ENCODE assay signal across 15 cellular contexts in genomic region chr5:170311856-170312405, GRCh38. TPM values are rescaled to one million over a fixed set of nuclear protein-coding genes. Genes with fewer than 3 reads are reported as not detected.
DNase-seq lines count a peak whose midpoint lies in the region; ATAC-seq and TF ChIP-seq lines count a peak whose summit lies in the region.
"Had no signal": no experiment of that assay in that cellular context is flagged by ENCODE, and none has a peak within 500 bp of the region (broad histone marks: within the 10 kb centered on the region; RNA-seq: fewer than 3 reads in every experiment).

No MANE protein-coding gene starts in this region.

- H3K4me1 ChIP-seq in HEK293 (ENCODE audit: control insufficient read depth, insufficient read depth, low read length), result no peaks in the 10 kb centered on the region

- H3K27ac Mint-ChIP-seq in activated CD8-positive, alpha-beta memory T cell treated with anti-CD3 and anti-CD28 coated beads, Interleukin-2, amount 10 ng/mL, durations not matched to agents 7 days and 5 days, result peak overlapping the region; percentile 73
- peak overlapping the region; percentile 78 for H3K27ac Mint-ChIP-seq in activated naive CD8-positive, alpha-beta T cell treated with anti-CD3 and anti-CD28 coated beads, Interleukin-2, amount 10 ng/mL, durations not matched to agents 7 days and 5 days

- no peaks in the 10 kb centered on the region for H3K36me3 ChIP-seq in HEK293 (ENCODE audit: control insufficient read depth in 2 of 2, insufficient read depth in 1 of 2, low read length in 2 of 2)
- H3K36me3 ChIP-seq: gastrocnemius medialis, right atrium auricular region, upper lobe of right lung had no signal

- peaks cover 33% of the 10 kb centered on the region for H3K4me1 Mint-ChIP-seq in activated CD8-positive, alpha-beta memory T cell treated with anti-CD3 and anti-CD28 coated beads, Interleukin-2, amount 10 ng/mL, durations not matched to agents 7 days and 5 days
- peaks cover 38% of the 10 kb centered on the region for H3K4me1 Mint-ChIP-seq in activated naive CD8-positive, alpha-beta T cell treated with anti-CD3 and anti-CD28 coated beads, Interleukin-2, amount 10 ng/mL, durations not matched to agents 7 days and 5 days

- H3K4me3 Mint-ChIP-seq in activated CD8-positive, alpha-beta memory T cell treated with anti-CD3 and anti-CD28 coated beads, Interleukin-2, amount 10 ng/mL, durations not matched to agents 7 days and 5 days, result peak overlapping the region; percentile 32
- peak overlapping the region; percentile 51 for H3K4me3 Mint-ChIP-seq in activated naive CD8-positive, alpha-beta T cell treated with anti-CD3 and anti-CD28 coated beads, Interleukin-2, amount 10 ng/mL, durations not matched to agents 7 days and 5 days

- ATAC-seq in activated CD8-positive, alpha-beta memory T cell treated with anti-CD3 and anti-CD28 coated beads, Interleukin-2, amount 10 ng/mL, durations not matched to agents 7 days and 5 days, result no peak
- no peak for ATAC-seq in activated naive CD8-positive, alpha-beta T cell treated with anti-CD3 and anti-CD28 coated beads, Interleukin-2, amount 10 ng/mL, durations not matched to agents 7 days and 5 days (ENCODE audit: low read depth)
- ATAC-seq: gastrocnemius medialis had no signal

- no peaks in the 10 kb centered on the region for H3K27me3 Mint-ChIP-seq in activated CD8-positive, alpha-beta memory T cell treated with anti-CD3 and anti-CD28 coated beads, Interleukin-2, amount 10 ng/mL, durations not matched to agents 7 days and 5 days
- H3K27me3 Mint-ChIP-seq in activated naive CD8-positive, alpha-beta T cell treated with anti-CD3 and anti-CD28 coated beads, Interleukin-2, amount 10 ng/mL, durations not matched to agents 7 days and 5 days, result no peaks in the 10 kb centered on the region

- CTCF ChIA-PET in activated CD8-positive, alpha-beta memory T cell treated with anti-CD3 and anti-CD28 coated beads, Interleukin-2, amount 10 ng/mL, durations not matched to agents 7 days and 5 days (lab: Charles Lee), result interaction anchor here (2.3 to 5.8 kb wide), 2 partner anchors 14 to 26 kb away, joined by 14 to 27 read pairs; partner anchors contain the start of gene LCP2
- CTCF ChIA-PET in HEK293 (lab: Yijun Ruan, JAX), result no interaction called here

- no peak for DNase-seq in activated CD8-positive, alpha-beta memory T cell treated with anti-CD3 and anti-CD28 coated beads, Interleukin-2, amount 10 ng/mL, durations not matched to agents 7 days and 5 days
- no peak for DNase-seq in activated CD8-positive, alpha-beta memory T cell treated with anti-CD3 and anti-CD28 coated beads, Interleukin-2, amount 50 U/mL, for 4 hours
- no peak for DNase-seq in activated naive CD8-positive, alpha-beta T cell treated with anti-CD3 and anti-CD28 coated beads, Interleukin-2, amount 10 ng/mL, durations not matched to agents 7 days and 5 days
- DNase-seq in activated gamma-delta T cell treated with Interleukin-2 at 50 U/mL for 16 hours (no peak), NK-92 (lab: John Stamatoyannopoulos, UW; ENCODE audit: unreplicated experiment) (no peak), SHP77 (lab: John Stamatoyannopoulos, UW) (no peak)
- DNase-seq: DMS153, gastrocnemius medialis, NCI-H2029, upper lobe of right lung had no signal

- POLR2A ChIA-PET in HEK293 (lab: Yijun Ruan, JAX), result no interaction called here
- POLR2A ChIA-PET in activated naive CD8-positive, alpha-beta T cell treated with anti-CD3 and anti-CD28 coated beads, Interleukin-2, amount 10 ng/mL, durations not matched to agents 7 days and 5 days (lab: Charles Lee), result interaction anchor here (2.6 to 3.3 kb wide), 4 partner anchors 9 to 33 kb away, joined by 10 to 21 read pairs (median 16); partner anchors contain the start of gene LCP2

- H3K4me3 ChIP-seq in HEK293 (ENCODE audit: low read depth, low read length) (no peak overlapping the region), skin epidermis (no peak overlapping the region)
- H3K4me3 ChIP-seq: gastrocnemius medialis, lung, right atrium auricular region, upper lobe of right lung had no signal

- H3K9me3 Mint-ChIP-seq in activated CD8-positive, alpha-beta memory T cell treated with anti-CD3 and anti-CD28 coated beads, Interleukin-2, amount 10 ng/mL, durations not matched to agents 7 days and 5 days (ENCODE audit: low read depth), result no peaks in the 10 kb centered on the region
- H3K9me3 Mint-ChIP-seq in activated naive CD8-positive, alpha-beta T cell treated with anti-CD3 and anti-CD28 coated beads, Interleukin-2, amount 10 ng/mL, durations not matched to agents 7 days and 5 days, result no peaks in the 10 kb centered on the region

- no peak for TF ChIP-seq CTCF in HEK293 (tag by site-specific recombination; IDR thresholded peaks at IDR 0.05)

- no peaks in the 10 kb centered on the region for H3K36me3 Mint-ChIP-seq in activated CD8-positive, alpha-beta memory T cell treated with anti-CD3 and anti-CD28 coated beads, Interleukin-2, amount 10 ng/mL, durations not matched to agents 7 days and 5 days
- no peaks in the 10 kb centered on the region for H3K36me3 Mint-ChIP-seq in activated naive CD8-positive, alpha-beta T cell treated with anti-CD3 and anti-CD28 coated beads, Interleukin-2, amount 10 ng/mL, durations not matched to agents 7 days and 5 days

- H3K27ac ChIP-seq in HEK293 (ENCODE audit: extremely low read depth, low read depth, low read length), result no peak overlapping the region
- H3K27ac ChIP-seq in skin epidermis, result peak overlapping the region in 12 of 21 experiments; percentile 10 to 68 (median 55)
- H3K27ac ChIP-seq: gastrocnemius medialis, upper lobe of right lung had no signal

- H3K9me3 ChIP-seq in HEK293 (ENCODE audit: control insufficient read depth, insufficient read depth, low read depth, low read length), result no peaks in the 10 kb centered on the region
- H3K9me3 ChIP-seq: gastrocnemius medialis, right atrium auricular region, upper lobe of right lung had no signal

TF ChIP-seq in HEK293, 187 proteins besides CTCF, POLR2A, EP300 and RAD21:
- no peak for TF ChIP-seq ZNF2 (tag by site-specific recombination; IDR thresholded peaks at IDR 0.05)
- TF ChIP-seq ZNF677 (tag by site-specific recombination; IDR thresholded peaks at IDR 0.05), result no peak
- TF ChIP-seq ZNF26 (tag by site-specific recombination; IDR thresholded peaks at IDR 0.05), result no peak
- TF ChIP-seq ZBTB6 (tag by site-specific recombination; IDR thresholded peaks at IDR 0.05), result no peak
- TF ChIP-seq ZNF629 (tag by site-specific recombination; IDR thresholded peaks at IDR 0.05), result no peak
- TF ChIP-seq ZNF768 (tag by site-specific recombination; IDR thresholded peaks at IDR 0.05), result no peak
- TF ChIP-seq KLF10 (tag by site-specific recombination; IDR thresholded peaks at IDR 0.05), result no peak
- 0 out of 2 replicates have a peak, but pooled peaks have one; percentile 18 for TF ChIP-seq ZBTB17 (tag by site-specific recombination; IDR thresholded peaks at IDR 0.05)
- TF ChIP-seq ZNF785 (tag by site-specific recombination; IDR thresholded peaks at IDR 0.05), result no peak

RNA-seq across cellular contexts. Expression of gene LCP2, which starts 14.4 kb away (rescaled TPM):
- total RNA-seq in activated CD8-positive, alpha-beta memory T cell treated with anti-CD3 and anti-CD28 coated beads, Interleukin-2, amount 10 ng/mL, durations not matched to agents 7 days and 5 days, result 100 to 1,000 TPM; 393 to 419 TPM
- 100 to 1,000 TPM; 444 to 452 TPM for total RNA-seq in activated naive CD8-positive, alpha-beta T cell treated with anti-CD3 and anti-CD28 coated beads, Interleukin-2, amount 10 ng/mL, durations not matched to agents 7 days and 5 days
- total RNA-seq: chondrocyte had no signal
